Comparison of ENCODE assay signal across 9 cellular contexts in genomic region chr1:10473145-10473765, GRCh38. TPM values are rescaled to one million over a fixed set of nuclear protein-coding genes. Genes with fewer than 3 reads are reported as not detected.
DNase-seq lines count a peak whose midpoint lies in the region; ATAC-seq, FAIRE-seq and TF ChIP-seq lines count a peak whose summit lies in the region.
"Had no signal": no experiment of that assay in that cellular context is flagged by ENCODE, and none has a peak within 500 bp of the region (broad histone marks: within the 10 kb centered on the region; RNA-seq: fewer than 3 reads in every experiment).

No MANE protein-coding gene starts in this region.

- H3K4me1 Mint-ChIP-seq in CD4-positive, alpha-beta memory T cell, result peaks cover 34 to 54% (median 44%) of the 10 kb centered on the region in 4 donors
- H3K4me1 Mint-ChIP-seq in natural killer cell treated with Interleukin-12 subunit alpha and Interleukin-12 subunit beta and Interleukin-15 and Interleukin-18, amount 100 ng/mL, for 72 hours (ENCODE audit: low read depth in 2 of 2), result peaks cover 31 to 35% of the 10 kb centered on the region in 2 donors

- H3K4me2 ChIP-seq in GM12878 (ENCODE audit: control insufficient read depth, insufficient read depth), result peak overlapping the region; percentile 72

- no peak for TF ChIP-seq CTCF in GM12878 (IDR thresholded peaks at IDR 0.05 in 2 of 3, conservative IDR thresholded peaks at IDR 0.05 in 1 of 3; ENCODE audit: control insufficient read depth in 2 of 3, extremely low read depth in 1 of 3, insufficient read depth in 1 of 3, low read depth in 3 of 3, low read length in 3 of 3)

- no peak for DNase-seq in CD4-positive, alpha-beta memory T cell
- DNase-seq in Jurkat, Clone E6-1 (ENCODE audit: low read depth, low spot score), result no peak
- no peak for DNase-seq in GM12878 (ENCODE audit: low read depth, low spot score)
- no peak for DNase-seq in natural killer cell treated with Interleukin-12 subunit alpha and Interleukin-12 subunit beta and Interleukin-15 and Interleukin-18, amount 100 ng/mL, for 72 hours (ENCODE audit: low spot score)
- no peak for DNase-seq in effector CD4-positive, alpha-beta T cell
- no peak for DNase-seq in medulla oblongata (ENCODE audit: extremely low spot score)

- no peaks in the 10 kb centered on the region for H3K9me3 ChIP-seq in CD4-positive, alpha-beta memory T cell (ENCODE audit: control insufficient read depth in 1 of 2, low read length in 2 of 2)
- H3K9me3 ChIP-seq in GM12878 (replicated peaks; ENCODE audit: control insufficient read depth, insufficient read depth, low read length), result no peaks in the 10 kb centered on the region

- peaks cover 2 to 24% of the 10 kb centered on the region in 2 donors for H3K36me3 Mint-ChIP-seq in CD4-positive, alpha-beta memory T cell
- H3K36me3 Mint-ChIP-seq in natural killer cell treated with Interleukin-12 subunit alpha and Interleukin-12 subunit beta and Interleukin-15 and Interleukin-18, amount 100 ng/mL, for 72 hours, result peaks cover 1% of the 10 kb centered on the region

- CTCF ChIA-PET in CD4-positive, alpha-beta memory T cell (lab: Charles Lee; ENCODE audit: partially characterized antibody), result no interaction called here
- CTCF ChIA-PET in GM12878 (lab: Yijun Ruan, JAX), result interaction anchor here (0.6 to 1.1 kb wide), 2 partner anchors 18 to 661 kb away, joined by 3 read pairs; no protein-coding TSS in a partner anchor

- H3K79me2 ChIP-seq in GM12878 (ENCODE audit: control insufficient read depth, insufficient read depth, low read length), result peaks cover 38% of the 10 kb centered on the region

- intact Hi-C loops in CD4-positive, alpha-beta memory T cell (cut with micrococcal nuclease), result loop anchor here (2.0 to 5.0 kb wide), 2 partner anchors 440 to 561 kb away; partner anchors contain the start of genes CTNNBIP1 and UBE4B
- intact Hi-C loops in GM12878 (cut with micrococcal nuclease; ENCODE audit: unreplicated experiment), result loop anchor here (10.0 kb wide), 1 partner anchor 1432 kb away; no protein-coding TSS in a partner anchor

- H3K9ac ChIP-seq in GM12878 (ENCODE audit: control insufficient read depth, insufficient read depth, low read length), result peak overlapping the region; percentile 56

- ATAC-seq in GM12878 (no peak), HG03039 (IDR thresholded peaks at IDR 0.05; ENCODE audit: unreplicated experiment) (no peak), GM21619 (IDR thresholded peaks at IDR 0.05; ENCODE audit: unreplicated experiment) (no peak)
- no peak for ATAC-seq in natural killer cell treated with Interleukin-12 subunit alpha and Interleukin-12 subunit beta and Interleukin-15 and Interleukin-18, amount 100 ng/mL, for 72 hours

- no peak overlapping the region for H3K27ac ChIP-seq in CD4-positive, alpha-beta memory T cell (ENCODE audit: low read depth, low read length)
- peak overlapping the region; percentile 64 for H3K27ac ChIP-seq in GM12878 (ENCODE audit: control insufficient read depth, insufficient read depth)

- peak overlapping the region in 7 of 8 donors; percentile 29 to 94 (median 92) for H3K4me3 Mint-ChIP-seq in CD4-positive, alpha-beta memory T cell
- H3K4me3 Mint-ChIP-seq in natural killer cell treated with Interleukin-12 subunit alpha and Interleukin-12 subunit beta and Interleukin-15 and Interleukin-18, amount 100 ng/mL, for 72 hours, result peak overlapping the region; percentile 98

- no peak for TF ChIP-seq EP300 in GM12878 (IDR thresholded peaks at IDR 0.05; ENCODE audit: borderline replicate concordance in 1 of 2, control insufficient read depth in 1 of 2, low read depth in 2 of 2, low read length in 2 of 2)

- POLR2A ChIA-PET in CD4-positive, alpha-beta memory T cell (lab: Charles Lee; ENCODE audit: partially characterized antibody), result no interaction called here
- POLR2A ChIA-PET in GM12878 (lab: Charles Lee), result interaction anchor here (2.6 kb wide), 1 partner anchor 40 kb away, joined by 10 read pairs; no protein-coding TSS in a partner anchor

- H3K9me3 Mint-ChIP-seq in CD4-positive, alpha-beta memory T cell, result no peaks in the 10 kb centered on the region
- H3K9me3 Mint-ChIP-seq in natural killer cell treated with Interleukin-12 subunit alpha and Interleukin-12 subunit beta and Interleukin-15 and Interleukin-18, amount 100 ng/mL, for 72 hours, result no peaks in the 10 kb centered on the region

- H3K27me3 ChIP-seq in CD4-positive, alpha-beta memory T cell (ENCODE audit: insufficient read depth, low read length), result no peaks in the 10 kb centered on the region
- no peaks in the 10 kb centered on the region for H3K27me3 ChIP-seq in GM12878 (replicated peaks in 1 of 2; ENCODE audit: control insufficient read depth in 2 of 2, insufficient read depth in 2 of 2, low read length in 1 of 2)

- WGBS in GM12878 (ENCODE audit: insufficient coverage, insufficient replicate concordance, low lambda C conversion rate, missing lambda C conversion rate), result under 1% methylated on average over 23 of the region's 23 CpGs

- no peaks in the 10 kb centered on the region for H3K27me3 Mint-ChIP-seq in CD4-positive, alpha-beta memory T cell
- H3K27me3 Mint-ChIP-seq in natural killer cell treated with Interleukin-12 subunit alpha and Interleukin-12 subunit beta and Interleukin-15 and Interleukin-18, amount 100 ng/mL, for 72 hours, result no peaks in the 10 kb centered on the region

- SMC1A ChIA-PET in GM12878 (lab: Charles Lee; ENCODE audit: uncharacterized antibody, unreplicated experiment), result interaction anchor here (0.7 to 1.3 kb wide), 2 partner anchors 21 to 39 kb away, joined by 3 to 4 read pairs; no protein-coding TSS in a partner anchor

- BruUV-seq in GM12878 (replicated peaks; lab: Mats Ljungman, UMichigan), result no TSS peak

- RAD21 ChIA-PET in GM12878 (lab: Charles Lee; ENCODE audit: unreplicated experiment), result interaction anchor here (3.1 kb wide), 1 partner anchor 21 kb away, joined by 14 read pairs; no protein-coding TSS in a partner anchor

- peaks cover 10% of the 10 kb centered on the region for H3K36me3 ChIP-seq in CD4-positive, alpha-beta memory T cell (ENCODE audit: insufficient read depth, low read length)
- H3K36me3 ChIP-seq in GM12878 (ENCODE audit: control insufficient read depth in 2 of 2, insufficient read depth in 2 of 2, low read length in 1 of 2), result peaks cover 0 to 5% of the 10 kb centered on the region in 2 experiments; a peak in 1 of 4 replicates

- no peaks in the 10 kb centered on the region for H4K20me1 ChIP-seq in GM12878 (ENCODE audit: control insufficient read depth, insufficient read depth)

- peak overlapping the region in 3 of 7 donors; percentile 83 to 94 (median 88) for H3K27ac Mint-ChIP-seq in CD4-positive, alpha-beta memory T cell
- peak overlapping the region; percentile 94 to 97 for H3K27ac Mint-ChIP-seq in natural killer cell treated with Interleukin-12 subunit alpha and Interleukin-12 subunit beta and Interleukin-15 and Interleukin-18, amount 100 ng/mL, for 72 hours

- H2AFZ ChIP-seq in GM12878 (ENCODE audit: control insufficient read depth, low read depth, low read length), result peak overlapping the region; percentile 83

- FAIRE-seq in GM12878 (lab: Jason Lieb, UNC), result no peak

- peak overlapping the region in 1 of 2 donors; percentile 64 for H3K4me3 ChIP-seq in CD4-positive, alpha-beta memory T cell (ENCODE audit: low read length in 2 of 2)
- peak overlapping the region; percentile 84 for H3K4me3 ChIP-seq in Jurkat, Clone E6-1 (ENCODE audit: low read length)
- H3K4me3 ChIP-seq in GM12878, result peak overlapping the region; percentile 39
- H3K4me3 ChIP-seq: lung had no signal

- no peak for TF ChIP-seq POLR2A in GM12878 (IDR thresholded peaks at IDR 0.05; ENCODE audit: low read depth, low read length)

- H3K4me1 ChIP-seq in CD4-positive, alpha-beta memory T cell (ENCODE audit: insufficient read depth, low read length), result peaks cover 50% of the 10 kb centered on the region
- peaks cover 18% of the 10 kb centered on the region for H3K4me1 ChIP-seq in GM12878 (ENCODE audit: control insufficient read depth, insufficient read depth, low read length)

- in situ Hi-C loops in GM12878 (cut with MboI), result no loop called here

- no peak for TF ChIP-seq RAD21 in GM12878 (IDR thresholded peaks at IDR 0.05; ENCODE audit: insufficient read depth, low read depth, low read length)

RNA-seq across cellular contexts. Expression of gene DFFA, which starts 0.9 kb away (rescaled TPM):
- 10 to 100 TPM; 22.4 to 25.3 TPM for total RNA-seq in CD4-positive, alpha-beta memory T cell
- polyA plus RNA-seq in CD4-positive, alpha-beta memory T cell, result 10 to 100 TPM; 15.4 to 30.8 TPM
- polyA plus RNA-seq in Jurkat, Clone E6-1 (2012; ENCODE audit: insufficient read depth, insufficient read length), result 50.4 TPM
- 39.4 and 39.5 TPM in 2 replicates for total RNA-seq in GM12878 (2013; cell fraction: nucleolus; rRNA removed)
- total RNA-seq in GM12878 (2014; rRNA removed) (41.2 and 43.3 TPM in 2 replicates), GM12878 (2014; rRNA removed; fragmentation: Illumina TruSeq; extraction: Trizol) (43.0 and 49.2 TPM in 2 replicates), GM12878 (2021) (56.0 and 56.4 TPM in 2 replicates)
- polyA plus RNA-seq in GM12878 (2011; ENCODE audit: low read depth), result 14.8 TPM
- polyA plus RNA-seq in GM12878 (2011; rRNA removed) (32.8 and 38.1 TPM in 2 replicates), GM12878 (2014; fragmentation: Illumina TruSeq; extraction: Trizol) (31.7 and 37.4 TPM in 2 replicates), GM12878 (2014; fragmentation: Nextera tagmentation; extraction: Ambion mirVana) (10 to 100 TPM; 55.6 to 57.3 TPM), GM12878 (2014; rRNA removed) (36.1 and 41.1 TPM in 2 replicates), GM12878 (2016; fragmentation: Nextera tagmentation; extraction: Ambion mirVana) (10 to 100 TPM; 78.8 to 83.8 TPM)
- polyA plus RNA-seq in GM12878 (2011; cell fraction: cytosol; rRNA removed), result 33.6 and 35.5 TPM in 2 replicates
- 13.9 and 15.4 TPM in 2 replicates for polyA plus RNA-seq in GM12878 (2011; cell fraction: nucleus; rRNA removed)
- 21.9 and 23.7 TPM in 2 replicates for polyA plus RNA-seq in GM12878 (2012)
- 53.0 and 57.9 TPM in 2 replicates for polyA minus RNA-seq in GM12878 (2011; rRNA and poly(A)+ RNA removed)
- polyA minus RNA-seq in GM12878 (2011; cell fraction: cytosol; rRNA and poly(A)+ RNA removed), result 11.3 and 12.0 TPM in 2 replicates
- 5.2 and 7.7 TPM in 2 replicates for polyA minus RNA-seq in GM12878 (2011; cell fraction: nucleus; rRNA and poly(A)+ RNA removed)
- 10 to 100 TPM; 40.0 to 59.4 TPM for total RNA-seq in natural killer cell treated with Interleukin-12 subunit alpha and Interleukin-12 subunit beta and Interleukin-15 and Interleukin-18, amount 100 ng/mL, for 72 hours

RNA-seq across cellular contexts. Expression of gene PEX14, which starts 1.5 kb away (rescaled TPM):
- 10 to 100 TPM; 14.5 to 16.1 TPM for total RNA-seq in CD4-positive, alpha-beta memory T cell
- polyA plus RNA-seq in CD4-positive, alpha-beta memory T cell, result 1 to 10 TPM; 3.1 to 5.3 TPM
- 22.4 TPM for polyA plus RNA-seq in Jurkat, Clone E6-1 (2012; ENCODE audit: insufficient read depth, insufficient read length)
- total RNA-seq in GM12878 (2013; cell fraction: nucleolus; rRNA removed), result 20.9 and 23.3 TPM in 2 replicates
- total RNA-seq in GM12878 (2014; rRNA removed) (14.1 and 14.6 TPM in 2 replicates), GM12878 (2014; rRNA removed; fragmentation: Illumina TruSeq; extraction: Trizol) (7.6 and 11.3 TPM in 2 replicates), GM12878 (2021) (21.5 and 21.9 TPM in 2 replicates)
- 5.1 TPM for polyA plus RNA-seq in GM12878 (2011; ENCODE audit: low read depth)
- polyA plus RNA-seq in GM12878 (2011; rRNA removed) (4.0 and 6.0 TPM in 2 replicates), GM12878 (2014; fragmentation: Illumina TruSeq; extraction: Trizol) (3.3 and 10.7 TPM in 2 replicates), GM12878 (2014; fragmentation: Nextera tagmentation; extraction: Ambion mirVana) (1 to 10 TPM; 1.4 to 1.5 TPM), GM12878 (2014; rRNA removed) (12.8 and 15.6 TPM in 2 replicates), GM12878 (2016; fragmentation: Nextera tagmentation; extraction: Ambion mirVana) (10 to 100 TPM; 20.6 to 23.2 TPM)
- polyA plus RNA-seq in GM12878 (2011; cell fraction: cytosol; rRNA removed), result 8.3 and 10.1 TPM in 2 replicates
- 19.6 and 30.4 TPM in 2 replicates for polyA plus RNA-seq in GM12878 (2011; cell fraction: nucleus; rRNA removed)
- polyA plus RNA-seq in GM12878 (2012), result 15.9 and 16.2 TPM in 2 replicates
- 3.2 and 8.4 TPM in 2 replicates for polyA minus RNA-seq in GM12878 (2011; rRNA and poly(A)+ RNA removed)
- polyA minus RNA-seq in GM12878 (2011; cell fraction: cytosol; rRNA and poly(A)+ RNA removed), result 5.2 and 7.4 TPM in 2 replicates
- polyA minus RNA-seq in GM12878 (2011; cell fraction: nucleus; rRNA and poly(A)+ RNA removed), result 8.6 and 14.5 TPM in 2 replicates
- total RNA-seq in natural killer cell treated with Interleukin-12 subunit alpha and Interleukin-12 subunit beta and Interleukin-15 and Interleukin-18, amount 100 ng/mL, for 72 hours, result 10 to 100 TPM; 20.7 to 23.7 TPM

RNA-seq across cellular contexts. Expression of gene CORT, which starts 23.4 kb away (rescaled TPM):
- not detected for total RNA-seq in CD4-positive, alpha-beta memory T cell
- not detected for polyA plus RNA-seq in CD4-positive, alpha-beta memory T cell
- not detected for polyA plus RNA-seq in Jurkat, Clone E6-1 (2012; ENCODE audit: insufficient read depth, insufficient read length)
- 0.63 and 0.91 TPM in 2 replicates for total RNA-seq in GM12878 (2013; cell fraction: nucleolus; rRNA removed)
- total RNA-seq in GM12878 (2014; rRNA removed) (0.23 and 0.27 TPM in 2 replicates), GM12878 (2014; rRNA removed; fragmentation: Illumina TruSeq; extraction: Trizol) (0.18 TPM in 1 of 2 replicates, not detected in the other), GM12878 (2021) (0.49 TPM in 1 of 2 replicates, not detected in the other)
- polyA plus RNA-seq in GM12878 (2011; ENCODE audit: low read depth), result 0.33 TPM
- polyA plus RNA-seq in GM12878 (2011; rRNA removed) (0.10 and 0.12 TPM in 2 replicates), GM12878 (2014; fragmentation: Illumina TruSeq; extraction: Trizol) (0.09 and 0.57 TPM in 2 replicates), GM12878 (2014; fragmentation: Nextera tagmentation; extraction: Ambion mirVana) (under 1 TPM in 1 of 2 experiments, not detected in 1; 0.09 TPM), GM12878 (2014; rRNA removed) (0.32 TPM in 1 of 2 replicates, not detected in the other), GM12878 (2016; fragmentation: Nextera tagmentation; extraction: Ambion mirVana) (under 1 TPM; 0.33 to 0.38 TPM)
- polyA plus RNA-seq in GM12878 (2011; cell fraction: cytosol; rRNA removed), result 0.18 TPM in 1 of 2 replicates, not detected in the other
- 0.34 TPM in 1 of 2 replicates, not detected in the other for polyA plus RNA-seq in GM12878 (2011; cell fraction: nucleus; rRNA removed)
- 0.18 and 0.27 TPM in 2 replicates for polyA plus RNA-seq in GM12878 (2012)
- 0.21 TPM in 1 of 2 replicates, not detected in the other for polyA minus RNA-seq in GM12878 (2011; rRNA and poly(A)+ RNA removed)
- not detected in 2 replicates for polyA minus RNA-seq in GM12878 (2011; cell fraction: cytosol; rRNA and poly(A)+ RNA removed)
- polyA minus RNA-seq in GM12878 (2011; cell fraction: nucleus; rRNA and poly(A)+ RNA removed), result not detected in 2 replicates
- under 1 TPM; 0.45 to 0.61 TPM for total RNA-seq in natural killer cell treated with Interleukin-12 subunit alpha and Interleukin-12 subunit beta and Interleukin-15 and Interleukin-18, amount 100 ng/mL, for 72 hours

RNA-seq across cellular contexts. Expression of gene CENPS, which starts 43.0 kb away (rescaled TPM):
- 1 to 10 TPM; 7.2 to 7.9 TPM for total RNA-seq in CD4-positive, alpha-beta memory T cell
- 10 to 100 TPM in 1 of 2 donors, 1 to 10 TPM in 1; 6.4 to 14.6 TPM for polyA plus RNA-seq in CD4-positive, alpha-beta memory T cell
- 71.2 TPM for polyA plus RNA-seq in Jurkat, Clone E6-1 (2012; ENCODE audit: insufficient read depth, insufficient read length)
- total RNA-seq in GM12878 (2013; cell fraction: nucleolus; rRNA removed), result 3.0 and 6.2 TPM in 2 replicates
- total RNA-seq in GM12878 (2014; rRNA removed) (10.5 and 13.3 TPM in 2 replicates), GM12878 (2014; rRNA removed; fragmentation: Illumina TruSeq; extraction: Trizol) (20.7 and 21.7 TPM in 2 replicates), GM12878 (2021) (16.3 and 17.7 TPM in 2 replicates)
- 6.8 TPM for polyA plus RNA-seq in GM12878 (2011; ENCODE audit: low read depth)
- polyA plus RNA-seq in GM12878 (2011; rRNA removed) (9.4 and 15.0 TPM in 2 replicates), GM12878 (2014; fragmentation: Illumina TruSeq; extraction: Trizol) (13.3 and 15.8 TPM in 2 replicates), GM12878 (2014; fragmentation: Nextera tagmentation; extraction: Ambion mirVana) (10 to 100 TPM; 10.9 to 17.5 TPM), GM12878 (2014; rRNA removed) (13.7 and 14.3 TPM in 2 replicates), GM12878 (2016; fragmentation: Nextera tagmentation; extraction: Ambion mirVana) (10 to 100 TPM; 46.2 to 51.7 TPM)
- 7.1 and 8.1 TPM in 2 replicates for polyA plus RNA-seq in GM12878 (2011; cell fraction: cytosol; rRNA removed)
- 4.9 and 5.6 TPM in 2 replicates for polyA plus RNA-seq in GM12878 (2011; cell fraction: nucleus; rRNA removed)
- 11.6 and 12.7 TPM in 2 replicates for polyA plus RNA-seq in GM12878 (2012)
- 2.3 and 2.9 TPM in 2 replicates for polyA minus RNA-seq in GM12878 (2011; rRNA and poly(A)+ RNA removed)
- 1.9 and 2.6 TPM in 2 replicates for polyA minus RNA-seq in GM12878 (2011; cell fraction: cytosol; rRNA and poly(A)+ RNA removed)
- polyA minus RNA-seq in GM12878 (2011; cell fraction: nucleus; rRNA and poly(A)+ RNA removed), result 2.1 and 6.8 TPM in 2 replicates
- 10 to 100 TPM; 12.6 to 20.7 TPM for total RNA-seq in natural killer cell treated with Interleukin-12 subunit alpha and Interleukin-12 subunit beta and Interleukin-15 and Interleukin-18, amount 100 ng/mL, for 72 hours
